Comparison of ENCODE assay signal across 16 cellular contexts in the genomic region with DNA sequence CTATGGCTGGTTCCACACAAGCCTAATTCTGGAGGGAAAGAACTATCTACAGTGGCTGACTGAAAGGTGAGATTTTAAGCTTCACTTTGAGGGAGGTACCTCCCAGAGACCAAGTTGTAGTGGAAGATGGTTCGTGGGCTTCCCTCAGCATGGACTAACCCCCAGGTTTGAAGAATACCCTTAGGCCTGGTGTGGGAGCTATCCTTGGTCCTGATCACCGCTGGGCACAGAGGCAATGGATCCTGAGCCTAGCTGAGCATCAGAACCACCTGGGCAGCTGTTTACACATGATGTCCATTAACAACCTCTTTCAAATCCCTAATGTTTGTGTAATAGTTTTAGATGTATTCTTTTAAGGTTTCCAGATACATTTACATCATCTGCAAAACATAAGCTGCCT. TPM values are rescaled to one million over a fixed set of nuclear protein-coding genes. Genes with fewer than 3 reads are reported as not detected.
A peak's percentile ranks its signal among the peaks of the same experiment; 100 is the strongest.
DNase-seq lines count a peak whose midpoint lies in the region; ATAC-seq, FAIRE-seq and TF ChIP-seq lines count a peak whose summit lies in the region.
"Had no signal": no experiment of that assay in that cellular context is flagged by ENCODE, and none has a peak within 500 bp of the region (broad histone marks: within the 10 kb centered on the region; RNA-seq: fewer than 3 reads in every experiment).

No MANE protein-coding gene starts in this region.

- H4K20me1 ChIP-seq in mammary epithelial cell (ENCODE audit: insufficient read depth, low read length): no peaks in the 10 kb centered on the region
- no peaks in the 10 kb centered on the region for H4K20me1 ChIP-seq in GM12878 (ENCODE audit: control insufficient read depth, insufficient read depth)
- no peaks in the 10 kb centered on the region for H4K20me1 ChIP-seq in osteoblast (ENCODE audit: insufficient read depth, low read length)
- H4K20me1 ChIP-seq: BLaER1 had no signal

- TF ChIP-seq CTCF in mammary epithelial cell (conservative IDR thresholded peaks at IDR 0.05 in 1 of 2, IDR thresholded peaks at IDR 0.05 in 1 of 2; ENCODE audit: extremely low read depth in 1 of 2, insufficient read depth in 1 of 2, low read depth in 1 of 2, low read length in 2 of 2): no peak
- no peak for TF ChIP-seq CTCF in GM12878 (IDR thresholded peaks at IDR 0.05 in 2 of 3, conservative IDR thresholded peaks at IDR 0.05 in 1 of 3; ENCODE audit: control insufficient read depth in 2 of 3, extremely low read depth in 1 of 3, insufficient read depth in 1 of 3, low read depth in 3 of 3, low read length in 3 of 3)
- TF ChIP-seq CTCF in osteoblast (IDR thresholded peaks at IDR 0.05; ENCODE audit: extremely low read depth, low read depth, low read length): no peak
- no peak for TF ChIP-seq CTCF in esophagus squamous epithelium (IDR thresholded peaks at IDR 0.05)

- no peak for ATAC-seq in GM12878
- ATAC-seq in GM21786 (IDR thresholded peaks at IDR 0.05; ENCODE audit: unreplicated experiment): no peak
- no peak for ATAC-seq in stimulated activated effector memory CD8-positive, alpha-beta T cell treated with anti-CD3 and anti-CD28 coated beads, Interleukin-12 subunit alpha, Interleukin-12 subunit beta, amount 100 ng/mL, for 72 hours
- ATAC-seq: heart right ventricle, lower lobe of right lung, pancreas had no signal

- in situ Hi-C loops in T47D (cut with HindIII; ENCODE audit: low pct_unique_long_range_greater_than_20kb, low sequenced_read_pairs) (no loop called here), mammary epithelial cell (cut with MboI; ENCODE audit: low sequenced_read_pairs in 2 of 2) (no loop called here), GM12878 (cut with MboI) (no loop called here)

- H3K4me3 ChIP-seq in mammary epithelial cell (replicated peaks in 1 of 3; ENCODE audit: insufficient read depth in 1 of 3, low read depth in 2 of 3, low read length in 3 of 3) (no peak overlapping the region), GM12878 (no peak overlapping the region), osteoblast (ENCODE audit: insufficient read depth, low read length) (no peak overlapping the region), esophagus squamous epithelium (no peak overlapping the region)
- H3K4me3 ChIP-seq: BLaER1, heart right ventricle, lower lobe of right lung, pancreas, stomach had no signal

- H3K4me1 Mint-ChIP-seq in stimulated activated effector memory CD8-positive, alpha-beta T cell treated with anti-CD3 and anti-CD28 coated beads, Interleukin-12 subunit alpha, Interleukin-12 subunit beta, amount 100 ng/mL, for 72 hours: peaks cover 2% of the 10 kb centered on the region

- no TSS peak for BruUV-seq in mammary epithelial cell (replicated peaks; lab: Mats Ljungman, UMichigan)
- no TSS peak for BruUV-seq in GM12878 (replicated peaks; lab: Mats Ljungman, UMichigan)

- no peak overlapping the region for H3K9ac ChIP-seq in mammary epithelial cell (ENCODE audit: insufficient read depth, low read length)
- H3K9ac ChIP-seq in GM12878 (ENCODE audit: control insufficient read depth, insufficient read depth, low read length): no peak overlapping the region
- H3K9ac ChIP-seq: BLaER1 had no signal

- H3K27ac ChIP-seq in mammary epithelial cell (ENCODE audit: insufficient read depth, low read depth, low read length) (no peak overlapping the region), GM12878 (ENCODE audit: control insufficient read depth, insufficient read depth) (no peak overlapping the region), osteoblast (ENCODE audit: low read depth, low read length) (no peak overlapping the region), esophagus squamous epithelium (no peak overlapping the region)
- H3K27ac ChIP-seq: BLaER1, heart right ventricle, lower lobe of right lung, pancreas, stomach had no signal

- WGBS in mammary epithelial cell (ENCODE audit: low coverage, missing lambda C conversion rate): 50% methylated on average over 2 of the region's 2 CpGs
- 41% methylated on average over 2 of the region's 2 CpGs for WGBS in GM12878 (ENCODE audit: insufficient coverage, insufficient replicate concordance, low lambda C conversion rate, missing lambda C conversion rate)
- 80 to 100% methylated on average over 1 to 2 of the region's 2 CpGs for WGBS in esophagus squamous epithelium, 2 donors

- no peak overlapping the region for H3K27ac Mint-ChIP-seq in stimulated activated effector memory CD8-positive, alpha-beta T cell treated with anti-CD3 and anti-CD28 coated beads, Interleukin-12 subunit alpha, Interleukin-12 subunit beta, amount 100 ng/mL, for 72 hours

- TF ChIP-seq EP300 in GM12878 (IDR thresholded peaks at IDR 0.05; ENCODE audit: borderline replicate concordance in 1 of 2, control insufficient read depth in 1 of 2, low read depth in 2 of 2, low read length in 2 of 2): no peak

- peaks cover 3% of the 10 kb centered on the region for H3K9me3 Mint-ChIP-seq in stimulated activated effector memory CD8-positive, alpha-beta T cell treated with anti-CD3 and anti-CD28 coated beads, Interleukin-12 subunit alpha, Interleukin-12 subunit beta, amount 100 ng/mL, for 72 hours

- H3K79me2 ChIP-seq in mammary epithelial cell (ENCODE audit: insufficient read depth, low read length) (no peaks in the 10 kb centered on the region), GM12878 (ENCODE audit: control insufficient read depth, insufficient read depth, low read length) (no peaks in the 10 kb centered on the region), osteoblast (ENCODE audit: insufficient read depth, low read length) (no peaks in the 10 kb centered on the region)

- intact Hi-C loops in mammary epithelial cell (cut with micrococcal nuclease) (no loop called here), GM12878 (cut with micrococcal nuclease; ENCODE audit: unreplicated experiment) (no loop called here), esophagus squamous epithelium (cut with DNase I) (no loop called here)

- H3K4me2 ChIP-seq in mammary epithelial cell (ENCODE audit: insufficient read depth, low read depth, low read length) (no peak overlapping the region), GM12878 (ENCODE audit: control insufficient read depth, insufficient read depth) (no peak overlapping the region), osteoblast (ENCODE audit: insufficient read depth, low read length) (no peak overlapping the region)
- H3K4me2 ChIP-seq: BLaER1 had no signal

- H2AFZ ChIP-seq in mammary epithelial cell (ENCODE audit: low read depth, low read length) (no peak overlapping the region), GM12878 (ENCODE audit: control insufficient read depth, low read depth, low read length) (no peak overlapping the region), osteoblast (ENCODE audit: low read length) (no peak overlapping the region)

- H3K36me3 Mint-ChIP-seq in stimulated activated effector memory CD8-positive, alpha-beta T cell treated with anti-CD3 and anti-CD28 coated beads, Interleukin-12 subunit alpha, Interleukin-12 subunit beta, amount 100 ng/mL, for 72 hours: no peaks in the 10 kb centered on the region

- no peaks in the 10 kb centered on the region for H3K9me3 ChIP-seq in mammary epithelial cell (replicated peaks; ENCODE audit: insufficient read depth, low read length)
- H3K9me3 ChIP-seq in GM12878 (replicated peaks; ENCODE audit: control insufficient read depth, insufficient read depth, low read length): no peaks in the 10 kb centered on the region; the same call in 2 of the 3 replicates
- H3K9me3 ChIP-seq in osteoblast (ENCODE audit: low read depth, low read length): no peaks in the 10 kb centered on the region
- no peaks in the 10 kb centered on the region for H3K9me3 ChIP-seq in esophagus squamous epithelium
- H3K9me3 ChIP-seq: BLaER1, pancreas had no signal

- H3K4me3 Mint-ChIP-seq in stimulated activated effector memory CD8-positive, alpha-beta T cell treated with anti-CD3 and anti-CD28 coated beads, Interleukin-12 subunit alpha, Interleukin-12 subunit beta, amount 100 ng/mL, for 72 hours: no peak overlapping the region

- RAD21 ChIA-PET in GM12878 (lab: Charles Lee; ENCODE audit: unreplicated experiment): no interaction called here

- no peak for FAIRE-seq in GM12878 (lab: Jason Lieb, UNC)
- FAIRE-seq: pancreas had no signal

- POLR2A ChIA-PET in GM12878 (lab: Charles Lee): no interaction called here

- CTCF ChIA-PET in mammary epithelial cell (lab: Charles Lee; ENCODE audit: low non-redundant PET): no interaction called here
- CTCF ChIA-PET in GM12878 (lab: Yijun Ruan, JAX): interaction anchor here (1.6 kb wide), 1 partner anchor 61 kb away, joined by 3 read pairs; no protein-coding TSS in a partner anchor

- H3K27me3 ChIP-seq in mammary epithelial cell (ENCODE audit: insufficient read depth, low read length) (no peaks in the 10 kb centered on the region), GM12878 (replicated peaks in 1 of 2; ENCODE audit: control insufficient read depth in 2 of 2, insufficient read depth in 2 of 2, low read length in 1 of 2) (no peaks in the 10 kb centered on the region; a peak in 1 of 4 replicates), osteoblast (ENCODE audit: insufficient read depth, low read length) (no peaks in the 10 kb centered on the region), esophagus squamous epithelium (no peaks in the 10 kb centered on the region)
- H3K27me3 ChIP-seq: BLaER1, heart right ventricle, pancreas, stomach had no signal

- dilution Hi-C loops in mammary epithelial cell (cut with HindIII; ENCODE audit: low sequenced_read_pairs): no loop called here

- no peak for TF ChIP-seq RAD21 in GM12878 (IDR thresholded peaks at IDR 0.05; ENCODE audit: insufficient read depth, low read depth, low read length)

- SMC1A ChIA-PET in GM12878 (lab: Charles Lee; ENCODE audit: uncharacterized antibody, unreplicated experiment): interaction anchor here (0.6 to 1.3 kb wide), 5 partner anchors 11 to 224 kb away, joined by 3 to 4 read pairs (median 3); no protein-coding TSS in a partner anchor

- no peaks in the 10 kb centered on the region for H3K36me3 ChIP-seq in mammary epithelial cell (ENCODE audit: insufficient read depth, low read length)
- H3K36me3 ChIP-seq in GM12878 (ENCODE audit: control insufficient read depth in 2 of 2, insufficient read depth in 2 of 2, low read length in 1 of 2): no peaks in the 10 kb centered on the region
- no peaks in the 10 kb centered on the region for H3K36me3 ChIP-seq in osteoblast (ENCODE audit: insufficient read depth, low read length)
- no peaks in the 10 kb centered on the region for H3K36me3 ChIP-seq in esophagus squamous epithelium
- H3K36me3 ChIP-seq: BLaER1, heart right ventricle, lower lobe of right lung, pancreas, stomach had no signal

- DNase-seq in T47D (ENCODE audit: low read depth in 1 of 2, low spot score in 1 of 2) (peak; percentile 26 to 64), mammary epithelial cell (no peak), NCI-H460 (ENCODE audit: extremely low read depth, low read depth) (peak; percentile 12), GM12878 (ENCODE audit: low read depth, low spot score) (no peak), osteoblast (ENCODE audit: insufficient read length, low spot score, missing footprints) (peak; percentile 59), esophagus squamous epithelium (lab: John Stamatoyannopoulos, UW) (no peak)
- DNase-seq in stimulated activated effector memory CD8-positive, alpha-beta T cell treated with anti-CD3 and anti-CD28 coated beads, Interleukin-12 subunit alpha, Interleukin-12 subunit beta, amount 100 ng/mL, for 72 hours (ENCODE audit: low spot score in 2 of 2): no peak
- DNase-seq: effector memory CD4-positive, alpha-beta T cell; heart right ventricle; lower lobe of right lung; NCI-H1092; NCI-H446 treated with DMSO at 0.1 percent for 48 hours; pancreas; stomach had no signal

- H3K4me1 ChIP-seq in mammary epithelial cell (ENCODE audit: insufficient read depth, low read length): no peaks in the 10 kb centered on the region
- no peaks in the 10 kb centered on the region for H3K4me1 ChIP-seq in GM12878 (ENCODE audit: control insufficient read depth, insufficient read depth, low read length)
- H3K4me1 ChIP-seq in osteoblast (ENCODE audit: insufficient read depth, low read length): no peaks in the 10 kb centered on the region
- H3K4me1 ChIP-seq in esophagus squamous epithelium: no peaks in the 10 kb centered on the region
- H3K4me1 ChIP-seq: BLaER1, heart right ventricle, lower lobe of right lung, pancreas, stomach had no signal

- TF ChIP-seq POLR2A in GM12878 (IDR thresholded peaks at IDR 0.05; ENCODE audit: low read depth, low read length): no peak
- no peak for TF ChIP-seq POLR2A in esophagus squamous epithelium (IDR thresholded peaks at IDR 0.05)

RNA-seq across cellular contexts. Expression of a gene that starts 10.3 kb away (rescaled TPM):
- not detected for total RNA-seq in mammary epithelial cell
- polyA plus RNA-seq in mammary epithelial cell: not detected
- not detected for polyA minus RNA-seq in mammary epithelial cell
- not detected in 2 replicates for total RNA-seq in NCI-H460 (2014; rRNA removed; shearing (Covaris generic))
- not detected in 2 replicates for polyA plus RNA-seq in NCI-H460 (2014; cell fraction: nucleus; rRNA removed)
- total RNA-seq in GM12878 (2013; cell fraction: nucleolus; rRNA removed): not detected in 2 replicates
- not detected in 2 replicates for total RNA-seq in GM12878 (2014; rRNA removed)
- total RNA-seq in GM12878 (2014; rRNA removed; fragmentation: Illumina TruSeq; extraction: Trizol): not detected in 2 replicates
- not detected in 2 replicates for total RNA-seq in GM12878 (2021)
- not detected for polyA plus RNA-seq in GM12878 (2011; ENCODE audit: low read depth)
- 0.15 TPM in 1 of 2 replicates, not detected in the other for polyA plus RNA-seq in GM12878 (2011; rRNA removed)
- not detected in 2 replicates for polyA plus RNA-seq in GM12878 (2011; cell fraction: cytosol; rRNA removed)
- 0.23 and 0.30 TPM in 2 replicates for polyA plus RNA-seq in GM12878 (2011; cell fraction: nucleus; rRNA removed)
- polyA plus RNA-seq in GM12878 (2012): not detected in 2 replicates
- not detected in 2 replicates for polyA plus RNA-seq in GM12878 (2014; fragmentation: Illumina TruSeq; extraction: Trizol)
- polyA plus RNA-seq in GM12878 (2014; fragmentation: Nextera tagmentation; extraction: Ambion mirVana): not detected
- polyA plus RNA-seq in GM12878 (2014; rRNA removed): not detected in 2 replicates
- not detected for polyA plus RNA-seq in GM12878 (2016; fragmentation: Nextera tagmentation; extraction: Ambion mirVana)
- polyA minus RNA-seq in GM12878 (2011; rRNA and poly(A)+ RNA removed): not detected in 2 replicates
- polyA minus RNA-seq in GM12878 (2011; cell fraction: cytosol; rRNA and poly(A)+ RNA removed): not detected in 2 replicates
- polyA minus RNA-seq in GM12878 (2011; cell fraction: nucleus; rRNA and poly(A)+ RNA removed): not detected in 2 replicates
- not detected in 2 replicates for total RNA-seq in osteoblast
- total RNA-seq in esophagus squamous epithelium: not detected
- total RNA-seq: heart right ventricle, lower lobe of right lung, pancreas, stomach had no signal
- polyA plus RNA-seq: heart right ventricle, pancreas, stomach had no signal

RNA-seq across cellular contexts. Expression of a gene that starts 32.8 kb away (rescaled TPM):
- total RNA-seq in mammary epithelial cell: 10 to 100 TPM; 29.3 to 88.6 TPM
- 20.8 TPM for polyA plus RNA-seq in mammary epithelial cell
- polyA minus RNA-seq in mammary epithelial cell: 43.7 TPM
- 13.9 and 19.0 TPM in 2 replicates for total RNA-seq in NCI-H460 (2014; rRNA removed; shearing (Covaris generic))
- 7.6 and 9.3 TPM in 2 replicates for polyA plus RNA-seq in NCI-H460 (2014; cell fraction: nucleus; rRNA removed)
- total RNA-seq in GM12878 (2013; cell fraction: nucleolus; rRNA removed): 94.7 and 103 TPM in 2 replicates
- 7.1 and 7.2 TPM in 2 replicates for total RNA-seq in GM12878 (2014; rRNA removed)
- total RNA-seq in GM12878 (2014; rRNA removed; fragmentation: Illumina TruSeq; extraction: Trizol): 5.6 and 7.3 TPM in 2 replicates
- 28.6 and 29.9 TPM in 2 replicates for total RNA-seq in GM12878 (2021)
- 5.3 TPM for polyA plus RNA-seq in GM12878 (2011; ENCODE audit: low read depth)
- polyA plus RNA-seq in GM12878 (2011; rRNA removed): 17.7 and 23.7 TPM in 2 replicates
- polyA plus RNA-seq in GM12878 (2011; cell fraction: cytosol; rRNA removed): 20.9 and 21.1 TPM in 2 replicates
- polyA plus RNA-seq in GM12878 (2011; cell fraction: nucleus; rRNA removed): 27.3 and 35.4 TPM in 2 replicates
- 10.0 and 10.9 TPM in 2 replicates for polyA plus RNA-seq in GM12878 (2012)
- 10.6 and 10.8 TPM in 2 replicates for polyA plus RNA-seq in GM12878 (2014; fragmentation: Illumina TruSeq; extraction: Trizol)
- polyA plus RNA-seq in GM12878 (2014; fragmentation: Nextera tagmentation; extraction: Ambion mirVana): 1 to 10 TPM; 1.5 to 1.6 TPM
- polyA plus RNA-seq in GM12878 (2014; rRNA removed): 11.8 and 12.4 TPM in 2 replicates
- polyA plus RNA-seq in GM12878 (2016; fragmentation: Nextera tagmentation; extraction: Ambion mirVana): 10 to 100 TPM; 12.1 to 12.7 TPM
- 33.6 and 36.7 TPM in 2 replicates for polyA minus RNA-seq in GM12878 (2011; rRNA and poly(A)+ RNA removed)
- 11.8 and 12.2 TPM in 2 replicates for polyA minus RNA-seq in GM12878 (2011; cell fraction: cytosol; rRNA and poly(A)+ RNA removed)
- 15.5 and 33.2 TPM in 2 replicates for polyA minus RNA-seq in GM12878 (2011; cell fraction: nucleus; rRNA and poly(A)+ RNA removed)
- total RNA-seq in osteoblast: 31.8 and 34.2 TPM in 2 replicates
- 10 to 100 TPM; 10.1 to 25.5 (median 12.6) TPM for total RNA-seq in esophagus squamous epithelium

Comparison
In these comparisons a context has a peak if more than half of its experiments do, and no peak if none do; other contexts are left out.
1. DNase-seq: peak in T47D (2 of 2), NCI-H460 (single experiment) and osteoblast (single experiment); none in mammary epithelial cell (single experiment), GM12878 (single experiment), stimulated activated effector memory CD8-positive, alpha-beta T cell treated with anti-CD3 and anti-CD28 coated beads, Interleukin-12 subunit alpha, Interleukin-12 subunit beta, amount 100 ng/mL, for 72 hours (0 of 2) and esophagus squamous epithelium (single experiment).